In the genomic region with DNA sequence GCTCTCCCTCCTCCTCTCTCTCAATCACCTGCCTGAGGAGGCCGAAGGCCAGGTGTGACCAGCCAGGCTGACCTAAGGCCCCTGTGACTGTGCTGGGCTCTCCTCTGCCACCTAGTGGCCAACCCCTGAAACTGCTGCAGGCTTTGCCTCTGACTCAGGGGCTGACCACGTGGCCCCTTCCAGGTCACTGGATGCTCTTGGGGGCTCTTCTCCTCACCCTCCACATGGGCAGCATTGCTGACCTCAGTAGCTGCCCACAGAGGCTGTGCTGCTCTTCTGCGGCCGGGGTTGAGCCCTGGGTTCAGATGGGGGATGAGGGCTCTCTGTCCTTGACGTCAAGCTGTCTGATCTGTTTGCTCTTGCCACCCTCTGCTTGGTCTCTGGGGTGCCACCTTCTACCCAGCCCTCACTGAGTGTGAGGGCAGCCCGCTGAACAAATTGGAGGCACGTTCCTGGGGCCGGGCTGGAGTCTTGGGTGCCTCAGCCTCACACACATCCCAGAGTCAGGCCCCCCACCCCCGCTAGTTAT, we compare ENCODE assay signal across 7 cellular contexts.
DNase-seq lines count a peak whose midpoint lies in the region; ATAC-seq and TF ChIP-seq lines count a peak whose summit lies in the region.

No MANE protein-coding gene starts in this region.

- no peak overlapping the region for H3K4me3 Mint-ChIP-seq in activated T-helper 2 cell treated with anti-CD3 and anti-CD28 coated beads, Interferon-gamma antibody, Interleukin-2, Interleukin-4, amounts not matched to agents 10 μg/mL and 5 μg/mL and 100 μg/mL, durations not matched to agents 14 hours and 24 hours and 36 hours (ENCODE audit: low read depth)
- H3K4me3 Mint-ChIP-seq in glutamatergic neuron (ENCODE audit: unreplicated experiment): no peak overlapping the region

- TF ChIP-seq CTCF in OCI-LY7 (conservative IDR thresholded peaks at IDR 0.05; ENCODE audit: low read length) (peak; percentile 91), glutamatergic neuron (IDR thresholded peaks at IDR 0.05; ENCODE audit: partially characterized antibody, unreplicated experiment) (peak; percentile 98)

- no peak overlapping the region for H3K27ac Mint-ChIP-seq in activated T-helper 2 cell treated with anti-CD3 and anti-CD28 coated beads, Interferon-gamma antibody, Interleukin-2, Interleukin-4, amounts not matched to agents 10 μg/mL and 5 μg/mL and 100 μg/mL, durations not matched to agents 14 hours and 24 hours and 36 hours
- H3K27ac Mint-ChIP-seq in glutamatergic neuron (ENCODE audit: unreplicated experiment): no peak overlapping the region

- H2AFZ ChIP-seq in OCI-LY7 (ENCODE audit: low read length): no peak overlapping the region

- ATAC-seq in HG02571 (IDR thresholded peaks at IDR 0.05; ENCODE audit: unreplicated experiment): peak; percentile 74

- no peak overlapping the region for H3K27ac ChIP-seq in OCI-LY7 (ENCODE audit: low read depth, low read length, poor library complexity, severe bottlenecking)

- no peaks in the 10 kb centered on the region for H3K9me3 ChIP-seq in OCI-LY7 (ENCODE audit: low read length)

- H3K4me2 ChIP-seq in OCI-LY7 (ENCODE audit: low read length): no peak overlapping the region

- no peaks in the 10 kb centered on the region for H4K20me1 ChIP-seq in OCI-LY7 (ENCODE audit: insufficient read depth, low read length)

- no peaks in the 10 kb centered on the region for H3K4me1 Mint-ChIP-seq in activated T-helper 2 cell treated with anti-CD3 and anti-CD28 coated beads, Interferon-gamma antibody, Interleukin-2, Interleukin-4, amounts not matched to agents 10 μg/mL and 5 μg/mL and 100 μg/mL, durations not matched to agents 14 hours and 24 hours and 36 hours (ENCODE audit: low read depth)
- no peaks in the 10 kb centered on the region for H3K4me1 Mint-ChIP-seq in glutamatergic neuron (ENCODE audit: low read depth, unreplicated experiment)

- H3K9me3 Mint-ChIP-seq in activated T-helper 2 cell treated with anti-CD3 and anti-CD28 coated beads, Interferon-gamma antibody, Interleukin-2, Interleukin-4, amounts not matched to agents 10 μg/mL and 5 μg/mL and 100 μg/mL, durations not matched to agents 14 hours and 24 hours and 36 hours: peaks cover 9% of the 10 kb centered on the region
- H3K9me3 Mint-ChIP-seq in glutamatergic neuron (ENCODE audit: unreplicated experiment): peaks cover 2% of the 10 kb centered on the region

- H3K36me3 Mint-ChIP-seq in activated T-helper 2 cell treated with anti-CD3 and anti-CD28 coated beads, Interferon-gamma antibody, Interleukin-2, Interleukin-4, amounts not matched to agents 10 μg/mL and 5 μg/mL and 100 μg/mL, durations not matched to agents 14 hours and 24 hours and 36 hours (ENCODE audit: low read depth): no peaks in the 10 kb centered on the region
- H3K36me3 Mint-ChIP-seq in glutamatergic neuron (ENCODE audit: unreplicated experiment): peaks cover 8% of the 10 kb centered on the region

- H3K4me3 ChIP-seq in OCI-LY7 (ENCODE audit: low read depth, low read length, poor library complexity, severe bottlenecking): no peak overlapping the region

- intact Hi-C loops in OCI-LY7 (cut with micrococcal nuclease; ENCODE audit: unreplicated experiment) (no loop called here), posterior cingulate gyrus (cut with DNase I) (loop anchor here (5.0 to 10.0 kb wide), 2 partner anchors 183 to 606 kb away; no protein-coding TSS in a partner anchor)
- intact Hi-C loops in activated T-helper 2 cell treated with anti-CD3 and anti-CD28 coated beads, Interferon-gamma antibody, Interleukin-2, Interleukin-4, amounts not matched to agents 10 μg/mL and 5 μg/mL and 100 μg/mL, durations not matched to agents 14 hours and 24 hours and 36 hours (cut with micrococcal nuclease): no loop called here

- CTCF ChIA-PET in OCI-LY7 (lab: Charles Lee; ENCODE audit: unreplicated experiment): no interaction called here

- no peaks in the 10 kb centered on the region for H3K79me2 ChIP-seq in OCI-LY7 (ENCODE audit: insufficient read depth, low read depth, low read length)

- POLR2A ChIA-PET in OCI-LY7 (lab: Charles Lee): no interaction called here

- no TSS peak for BruUV-seq in OCI-LY7 (replicated peaks; lab: Mats Ljungman, UMichigan)

- no peaks in the 10 kb centered on the region for H3K27me3 Mint-ChIP-seq in activated T-helper 2 cell treated with anti-CD3 and anti-CD28 coated beads, Interferon-gamma antibody, Interleukin-2, Interleukin-4, amounts not matched to agents 10 μg/mL and 5 μg/mL and 100 μg/mL, durations not matched to agents 14 hours and 24 hours and 36 hours (ENCODE audit: low read depth)
- peaks cover 6% of the 10 kb centered on the region for H3K27me3 Mint-ChIP-seq in glutamatergic neuron (ENCODE audit: unreplicated experiment)

- H3K4me1 ChIP-seq in OCI-LY7 (ENCODE audit: insufficient read depth, low read length, poor library complexity, severe bottlenecking): no peaks in the 10 kb centered on the region

- H3K36me3 ChIP-seq in OCI-LY7 (ENCODE audit: insufficient read depth, low read length): no peaks in the 10 kb centered on the region

- DNase-seq in GM04504 (ENCODE audit: low read depth): peak; percentile 36
- peak; percentile 37 for DNase-seq in OCI-LY7 (ENCODE audit: low spot score)
- DNase-seq in activated T-helper 2 cell treated with anti-CD3 and anti-CD28 coated beads, Interferon-gamma antibody, Interleukin-2, Interleukin-4, amounts not matched to agents 10 μg/mL and 5 μg/mL and 100 μg/mL, durations not matched to agents 14 hours and 24 hours and 36 hours (ENCODE audit: low spot score): peak; percentile 21
- peak; percentile 73 for DNase-seq in glutamatergic neuron
- peak in 7 of 10 donors; percentile 36 to 92 (median 61) for DNase-seq in posterior cingulate gyrus
- no peak for DNase-seq in cortex of kidney (lab: John Stamatoyannopoulos, UW)

- no peaks in the 10 kb centered on the region for H3K9me2 ChIP-seq in OCI-LY7 (ENCODE audit: insufficient read depth, low read length)
